ENCODE assay signal across 12 cellular contexts in genomic region chr11:64314146-64314804, GRCh38. TPM values are rescaled to one million over a fixed set of nuclear protein-coding genes. Genes with fewer than 3 reads are reported as not detected.
DNase-seq lines count a peak whose midpoint lies in the region; ATAC-seq and TF ChIP-seq lines count a peak whose summit lies in the region.
"Had no signal": no experiment of that assay in that cellular context is flagged by ENCODE, and none has a peak within 500 bp of the region (broad histone marks: within the 10 kb centered on the region; RNA-seq: fewer than 3 reads in every experiment).

No MANE protein-coding gene starts in this region.

- intact Hi-C loops in testis (cut with DNase I; ENCODE audit: low total_unique reads), result no loop called here

- no peak for ATAC-seq in activated T-cell treated with anti-CD3 and anti-CD28 coated beads, Interleukin-2, amount 50 U/mL, for 72 hours (replicated peaks in 1 of 2)
- ATAC-seq in RWPE2 (ENCODE audit: low read depth) (no peak), GM21737 (IDR thresholded peaks at IDR 0.05; ENCODE audit: unreplicated experiment) (no peak)

- H3K4me1 ChIP-seq in RWPE2 (ENCODE audit: insufficient read depth, poor library complexity, severe bottlenecking) (peaks cover 9% of the 10 kb centered on the region), testis (peaks cover 6% of the 10 kb centered on the region)

- peak overlapping the region; percentile 85 for H3K27ac Mint-ChIP-seq in activated T-cell treated with anti-CD3 and anti-CD28 coated beads, Interleukin-2, amount 50 U/mL, for 24 hours
- H3K27ac Mint-ChIP-seq in activated T-cell treated with anti-CD3 and anti-CD28 coated beads, Interleukin-2, amount 50 U/mL, for 72 hours, result no peak overlapping the region

- peak overlapping the region; percentile 82 for H3K27ac ChIP-seq in RWPE2 (ENCODE audit: poor library complexity, severe bottlenecking)
- peak overlapping the region; percentile 42 to 71 for H3K27ac ChIP-seq in testis

- H3K36me3 ChIP-seq in RWPE2 (ENCODE audit: low read depth) (peaks cover 24% of the 10 kb centered on the region), testis (ENCODE audit: low read depth, missing control alignments) (no peaks in the 10 kb centered on the region)

- H3K4me1 Mint-ChIP-seq in activated T-cell treated with anti-CD3 and anti-CD28 coated beads, Interleukin-2, amount 50 U/mL, for 24 hours (ENCODE audit: low read depth), result peaks cover 51% of the 10 kb centered on the region
- H3K4me1 Mint-ChIP-seq in activated T-cell treated with anti-CD3 and anti-CD28 coated beads, Interleukin-2, amount 50 U/mL, for 72 hours (ENCODE audit: low read depth), result peaks cover 49% of the 10 kb centered on the region

- no peak for TF ChIP-seq CTCF in RWPE2 (IDR thresholded peaks at IDR 0.05; ENCODE audit: poor library complexity, severe bottlenecking)
- TF ChIP-seq CTCF in foreskin fibroblast (IDR thresholded peaks at IDR 0.05; ENCODE audit: low read depth, low read length), result peak; percentile 23
- no peak for TF ChIP-seq CTCF in testis (IDR thresholded peaks at IDR 0.05)

- peaks cover 73% of the 10 kb centered on the region for H3K36me3 Mint-ChIP-seq in activated T-cell treated with anti-CD3 and anti-CD28 coated beads, Interleukin-2, amount 50 U/mL, for 24 hours (ENCODE audit: low read depth)
- peaks cover 7% of the 10 kb centered on the region in 2 donors for H3K36me3 Mint-ChIP-seq in activated T-cell treated with anti-CD3 and anti-CD28 coated beads, Interleukin-2, amount 50 U/mL, for 72 hours (ENCODE audit: insufficient read depth in 2 of 2)

- no peak for TF ChIP-seq POLR2A in testis (IDR thresholded peaks at IDR 0.05)

- H3K27me3 ChIP-seq in RWPE2 (ENCODE audit: insufficient read depth, poor library complexity, severe bottlenecking) (no peaks in the 10 kb centered on the region), testis (no peaks in the 10 kb centered on the region)

- no peak overlapping the region for H3K4me3 Mint-ChIP-seq in activated T-cell treated with anti-CD3 and anti-CD28 coated beads, Interleukin-2, amount 50 U/mL, for 24 hours
- H3K4me3 Mint-ChIP-seq in activated T-cell treated with anti-CD3 and anti-CD28 coated beads, Interleukin-2, amount 50 U/mL, for 72 hours, result no peak overlapping the region

- no peaks in the 10 kb centered on the region for H3K9me3 Mint-ChIP-seq in activated T-cell treated with anti-CD3 and anti-CD28 coated beads, Interleukin-2, amount 50 U/mL, for 24 hours
- no peaks in the 10 kb centered on the region for H3K9me3 Mint-ChIP-seq in activated T-cell treated with anti-CD3 and anti-CD28 coated beads, Interleukin-2, amount 50 U/mL, for 72 hours

- DNase-seq in activated T-cell treated with anti-CD3 and anti-CD28 coated beads, Interleukin-2, amount 50 U/mL, for 24 hours, result no peak
- DNase-seq in activated T-cell treated with anti-CD3 and anti-CD28 coated beads, Interleukin-2, amount 50 U/mL, for 72 hours, result no peak
- DNase-seq in RWPE2 (ENCODE audit: low spot score) (no peak), foreskin fibroblast (peak in 1 of 2 donors; percentile 53), testis (no peak), nucleus accumbens (lab: John Stamatoyannopoulos, UW) (no peak), ACHN (no peak)
- DNase-seq: activated T-cell treated with anti-CD3 and anti-CD28 coated beads, Interleukin-2, amount 50 U/mL, for 48 hours; stimulated activated CD4-positive, alpha-beta T cell treated with anti-CD3 and anti-CD28 coated beads, Interleukin-12 subunit alpha, Interleukin-12 subunit beta, amount 100 ng/mL, for 4 hours; SW 1271 had no signal

- 76 to 79% methylated on average over 9 to 19 of the region's 19 CpGs for WGBS in testis, 2 donors

- H3K4me3 ChIP-seq in RWPE2 (ENCODE audit: severe bottlenecking) (no peak overlapping the region), foreskin fibroblast (ENCODE audit: low read depth in 1 of 2, low read length in 2 of 2) (no peak overlapping the region), testis (no peak overlapping the region)

- no peaks in the 10 kb centered on the region for H3K27me3 Mint-ChIP-seq in activated T-cell treated with anti-CD3 and anti-CD28 coated beads, Interleukin-2, amount 50 U/mL, for 24 hours
- H3K27me3 Mint-ChIP-seq in activated T-cell treated with anti-CD3 and anti-CD28 coated beads, Interleukin-2, amount 50 U/mL, for 72 hours (ENCODE audit: low read depth), result no peaks in the 10 kb centered on the region

- H3K9me3 ChIP-seq in RWPE2 (ENCODE audit: severe bottlenecking), result no peaks in the 10 kb centered on the region
- H3K9me3 ChIP-seq in testis, result no peaks in the 10 kb centered on the region

- in situ Hi-C loops in ACHN (cut with HindIII; ENCODE audit: low pct_ligation_motif_present, low pct_unique_long_range_greater_than_20kb, low sequenced_read_pairs), result no loop called here

RNA-seq across cellular contexts. Expression of gene TRMT112, which starts 3.1 kb away (rescaled TPM):
- 100 to 1,000 TPM; 145 to 154 TPM for total RNA-seq in activated T-cell treated with anti-CD3 and anti-CD28 coated beads, Interleukin-2, amount 50 U/mL, for 72 hours
- 100 to 1,000 TPM; 303 to 340 TPM for total RNA-seq in testis
- polyA plus RNA-seq in testis (ENCODE audit: insufficient read depth, low read depth, low replicate concordance), result 275 TPM

RNA-seq across cellular contexts. Expression of gene PRDX5, which starts 3.6 kb away (rescaled TPM):
- total RNA-seq in activated T-cell treated with anti-CD3 and anti-CD28 coated beads, Interleukin-2, amount 50 U/mL, for 72 hours, result 100 to 1,000 TPM; 134 to 138 TPM
- total RNA-seq in testis, result 100 to 1,000 TPM; 189 to 271 TPM
- 287 TPM for polyA plus RNA-seq in testis (ENCODE audit: insufficient read depth, low read depth, low replicate concordance)

RNA-seq across cellular contexts. Expression of gene ESRRA, which starts 9.0 kb away (rescaled TPM):
- 10 to 100 TPM; 40.5 to 42.4 TPM for total RNA-seq in activated T-cell treated with anti-CD3 and anti-CD28 coated beads, Interleukin-2, amount 50 U/mL, for 72 hours
- 10 to 100 TPM; 19.3 to 22.0 TPM for total RNA-seq in testis
- 13.7 TPM for polyA plus RNA-seq in testis (ENCODE audit: insufficient read depth, low read depth, low replicate concordance)

RNA-seq across cellular contexts. Expression of gene CATSPERZ, which starts 14.1 kb away (rescaled TPM):
- total RNA-seq in activated T-cell treated with anti-CD3 and anti-CD28 coated beads, Interleukin-2, amount 50 U/mL, for 72 hours, result 1 to 10 TPM in 1 of 2 donors, under 1 TPM in 1; 0.53 to 1.1 TPM
- total RNA-seq in testis, result 100 to 1,000 TPM; 278 to 484 TPM
- 1,116 TPM for polyA plus RNA-seq in testis (ENCODE audit: insufficient read depth, low read depth, low replicate concordance)
- total RNA-seq: lower leg skin had no signal

RNA-seq across cellular contexts. Expression of gene KCNK4, which starts 23.2 kb away (rescaled TPM):
- total RNA-seq in activated T-cell treated with anti-CD3 and anti-CD28 coated beads, Interleukin-2, amount 50 U/mL, for 72 hours, result under 1 TPM in 1 of 2 donors, not detected in 1; 0.35 TPM
- total RNA-seq in testis, result under 1 TPM in 1 of 2 donors, not detected in 1; 0.24 TPM
- polyA plus RNA-seq in testis (ENCODE audit: insufficient read depth, low read depth, low replicate concordance), result not detected
- total RNA-seq: lower leg skin had no signal
